Comparison of ENCODE assay signal across 12 cellular contexts in genomic region chr14:63524537-63525155, GRCh38. TPM values are rescaled to one million over a fixed set of nuclear protein-coding genes. Genes with fewer than 3 reads are reported as not detected.
DNase-seq lines count a peak whose midpoint lies in the region; ATAC-seq and TF ChIP-seq lines count a peak whose summit lies in the region.
"Had no signal": no experiment of that assay in that cellular context is flagged by ENCODE, and none has a peak within 500 bp of the region (broad histone marks: within the 10 kb centered on the region; RNA-seq: fewer than 3 reads in every experiment).

No MANE protein-coding gene starts in this region.

- no peaks in the 10 kb centered on the region for H3K9me3 Mint-ChIP-seq in natural killer cell
- peaks cover 17% of the 10 kb centered on the region for H3K9me3 Mint-ChIP-seq in endodermal cell

- H3K4me3 ChIP-seq in SK-N-MC (peak overlapping the region; percentile 48; the same call in 1 of the 2 replicates), endodermal cell (ENCODE audit: low read length) (no peak overlapping the region)
- H3K4me3 ChIP-seq: ascending aorta, hepatocyte, right atrium auricular region, SJSA1 had no signal

- intact Hi-C loops in natural killer cell (cut with micrococcal nuclease) = loop anchor here (2.0 kb wide), 1 partner anchor 14 kb away; no protein-coding TSS in a partner anchor

- no peak for TF ChIP-seq CTCF in natural killer cell (IDR thresholded peaks at IDR 0.05)
- no peak for TF ChIP-seq CTCF in endodermal cell (conservative IDR thresholded peaks at IDR 0.05)

- H3K27ac ChIP-seq in SK-N-MC (peak overlapping the region; percentile 87), endodermal cell (ENCODE audit: low read depth, low read length) (no peak overlapping the region)
- H3K27ac ChIP-seq: ascending aorta, hepatocyte, right atrium auricular region, SJSA1 had no signal

- no peaks in the 10 kb centered on the region for H3K9me3 ChIP-seq in SK-N-MC (ENCODE audit: low read depth, low read length)
- peaks cover 20% of the 10 kb centered on the region for H3K9me3 ChIP-seq in endodermal cell (ENCODE audit: control insufficient read depth, low read length)
- H3K9me3 ChIP-seq: ascending aorta, right atrium auricular region, SJSA1 had no signal

- H3K4me3 Mint-ChIP-seq in natural killer cell (peak overlapping the region; percentile 67), endodermal cell (no peak overlapping the region)

- DNase-seq in SK-N-MC (ENCODE audit: low read depth, low spot score) = no peak
- DNase-seq in natural killer cell = peak; percentile 39
- no peak for DNase-seq in 8988T
- no peak for DNase-seq in endodermal cell
- DNase-seq in UCSD-AML1 (lab: John Stamatoyannopoulos, UW; ENCODE audit: unreplicated experiment) = no peak
- DNase-seq in putamen (ENCODE audit: low spot score) = no peak

- 87% methylated on average over 12 of the region's 12 CpGs for WGBS in endodermal cell (ENCODE audit: insufficient coverage in 1 of 2, insufficient read length in 1 of 2), 2 experiments

- ATAC-seq in GM18858 (IDR thresholded peaks at IDR 0.05; ENCODE audit: unreplicated experiment) (peak; percentile 89), GM21825 (IDR thresholded peaks at IDR 0.05; ENCODE audit: unreplicated experiment) (peak; percentile 91), natural killer cell (peak; percentile 91 to 96 (median 95))

- no peaks in the 10 kb centered on the region for H3K27me3 ChIP-seq in endodermal cell (ENCODE audit: control insufficient read depth, insufficient read depth, low read length, poor library complexity, severe bottlenecking)
- H3K27me3 ChIP-seq: ascending aorta, hepatocyte, right atrium auricular region, SJSA1 had no signal

- H3K36me3 Mint-ChIP-seq in natural killer cell (no peaks in the 10 kb centered on the region), endodermal cell (ENCODE audit: low read depth) (peaks cover 58% of the 10 kb centered on the region)

- no peaks in the 10 kb centered on the region for H3K4me1 ChIP-seq in endodermal cell (ENCODE audit: control insufficient read depth, insufficient read depth, low read length)
- H3K4me1 ChIP-seq: ascending aorta, right atrium auricular region, SJSA1 had no signal

- H3K36me3 ChIP-seq in SK-N-MC (ENCODE audit: insufficient read depth, low read length) (peaks cover 9% of the 10 kb centered on the region), endodermal cell (ENCODE audit: control insufficient read depth, insufficient read depth, low read length) (peaks cover 46% of the 10 kb centered on the region)
- H3K36me3 ChIP-seq: right atrium auricular region had no signal

- H3K9ac ChIP-seq in SK-N-MC (ENCODE audit: insufficient read length) = no peak overlapping the region
- no peak overlapping the region for H3K9ac ChIP-seq in endodermal cell (ENCODE audit: extremely low read depth, low read length, poor library complexity, severe bottlenecking)

- H3K4me1 Mint-ChIP-seq in natural killer cell = peaks cover 34 to 37% of the 10 kb centered on the region in 2 donors
- peaks cover 3% of the 10 kb centered on the region for H3K4me1 Mint-ChIP-seq in endodermal cell

- H3K27ac Mint-ChIP-seq in natural killer cell (peak overlapping the region; percentile 87 to 88), endodermal cell (no peak overlapping the region)

- H3K27me3 Mint-ChIP-seq in natural killer cell (ENCODE audit: low read depth in 2 of 2) = no peaks in the 10 kb centered on the region
- no peaks in the 10 kb centered on the region for H3K27me3 Mint-ChIP-seq in endodermal cell (ENCODE audit: insufficient read depth)

RNA-seq across cellular contexts. Expression of gene PPP2R5E, which starts 18.5 kb away (rescaled TPM):
- total RNA-seq in natural killer cell = 10 to 100 TPM; 57.4 to 64.1 (median 62.4) TPM
- total RNA-seq in endodermal cell = 10 to 100 TPM; 61.1 to 63.8 TPM
- polyA plus RNA-seq in endodermal cell (2013, experiment 1 of 2) = 62.5 TPM
- polyA plus RNA-seq in endodermal cell (2013, experiment 2 of 2) = 63.0 TPM
